Comparison of ENCODE assay signal across 8 cellular contexts in genomic region chr19:6766357-6767080, GRCh38. TPM values are rescaled to one million over a fixed set of nuclear protein-coding genes. Genes with fewer than 3 reads are reported as not detected.
DNase-seq lines count a peak whose midpoint lies in the region; ATAC-seq, FAIRE-seq and TF ChIP-seq lines count a peak whose summit lies in the region.

No MANE protein-coding gene starts in this region.

- ATAC-seq in activated B cell treated with CpG ODN at 0.5 μM for 24 hours (ENCODE audit: low read depth) (no peak), GM19395 (IDR thresholded peaks at IDR 0.05; ENCODE audit: unreplicated experiment) (no peak)

- 15 to 28% (median 19%) methylated on average over 16 of the region's 16 CpGs for WGBS in stomach, 5 donors

- H3K4me3 Mint-ChIP-seq in activated B cell treated with CpG ODN at 0.5 μM for 24 hours: peak overlapping the region; percentile 88

- H4K20me1 ChIP-seq in keratinocyte (ENCODE audit: control insufficient read depth, extremely low read depth, insufficient read depth, low read length): no peaks in the 10 kb centered on the region

- CTCF ChIA-PET in activated B cell treated with CpG ODN at 0.5 μM for 24 hours (lab: Charles Lee): no interaction called here

- H3K36me3 Mint-ChIP-seq in activated B cell treated with CpG ODN at 0.5 μM for 24 hours (ENCODE audit: low read depth): peaks cover 7% of the 10 kb centered on the region

- no peak for TF ChIP-seq EP300 in stomach (IDR thresholded peaks at IDR 0.05)

- peak overlapping the region; percentile 95 for H3K27ac ChIP-seq in keratinocyte (ENCODE audit: control insufficient read depth, insufficient read depth, low read length)
- peak overlapping the region; percentile 81 to 91 (median 87) for H3K27ac ChIP-seq in stomach

- peaks cover 16% of the 10 kb centered on the region for H3K4me1 ChIP-seq in keratinocyte (ENCODE audit: control insufficient read depth, extremely low read depth, insufficient read depth, low read length)
- H3K4me1 ChIP-seq in stomach: peaks cover 0 to 30% (median 28%) of the 10 kb centered on the region in 4 donors

- H3K9ac ChIP-seq in keratinocyte (ENCODE audit: control insufficient read depth, extremely low read depth, insufficient read depth, low read length): peak overlapping the region; percentile 97

- H3K9me3 ChIP-seq in keratinocyte (ENCODE audit: control insufficient read depth, low read depth, low read length): no peaks in the 10 kb centered on the region
- H3K9me3 ChIP-seq in stomach: no peaks in the 10 kb centered on the region

- H3K9me3 Mint-ChIP-seq in activated B cell treated with CpG ODN at 0.5 μM for 24 hours: no peaks in the 10 kb centered on the region

- dilution Hi-C loops in keratinocyte (cut with MboI; ENCODE audit: extremely low pct_ligation_motif_present, low sequenced_read_pairs): no loop called here

- no peak overlapping the region for H2AFZ ChIP-seq in keratinocyte (ENCODE audit: control insufficient read depth, low read length)

- TF ChIP-seq POLR2A in stomach (IDR thresholded peaks at IDR 0.05): no peak

- DNase-seq in activated CD4-positive, alpha-beta T cell treated with anti-CD3 and anti-CD28 coated beads for 48 hours: peak; percentile 31
- DNase-seq in activated CD4-positive, alpha-beta T cell treated with anti-CD3 and anti-CD28 coated beads, Interleukin-2, amount 50 U/mL, for 1 hour: no peak
- no peak for DNase-seq in activated B cell treated with CpG ODN at 0.5 μM for 24 hours
- no peak for DNase-seq in keratinocyte (ENCODE audit: low read depth, low spot score)
- DNase-seq in stomach: no peak
- DNase-seq in urothelium cell line (ENCODE audit: low spot score): no peak
- no peak for DNase-seq in central memory CD4-positive, alpha-beta T cell

- H3K27ac Mint-ChIP-seq in activated B cell treated with CpG ODN at 0.5 μM for 24 hours: peak overlapping the region; percentile 85

- H3K4me3 ChIP-seq in keratinocyte (ENCODE audit: control insufficient read depth in 2 of 3, extremely low read depth in 1 of 3, insufficient read depth in 2 of 3, low read depth in 1 of 3, low read length in 3 of 3) (peak overlapping the region; percentile 62 to 98 (median 74)), stomach (peak overlapping the region; percentile 43 to 58 (median 50))

- FAIRE-seq in keratinocyte (lab: Jason Lieb, UNC) (peak; percentile 55), urothelium cell line (lab: Jason Lieb, UNC) (no peak)

- no peaks in the 10 kb centered on the region for H3K9me1 ChIP-seq in keratinocyte (ENCODE audit: control insufficient read depth, extremely low read depth, insufficient read depth, low read length)

- H3K27me3 Mint-ChIP-seq in activated B cell treated with CpG ODN at 0.5 μM for 24 hours: no peaks in the 10 kb centered on the region

- H3K36me3 ChIP-seq in keratinocyte (ENCODE audit: control insufficient read depth in 2 of 2, extremely low read depth in 1 of 2, insufficient read depth in 2 of 2, low read length in 2 of 2): peaks cover 11 to 27% of the 10 kb centered on the region in 2 experiments
- H3K36me3 ChIP-seq in stomach: peaks cover 0 to 10% (median 4%) of the 10 kb centered on the region in 4 donors

- intact Hi-C loops in activated B cell treated with CpG ODN at 0.5 μM for 24 hours (cut with micrococcal nuclease) (loop anchor here (1.0 to 5.0 kb wide), 5 partner anchors 13 to 248 kb away; partner anchors contain the start of gene GPR108), stomach (cut with DNase I; ENCODE audit: low total_unique reads) (no loop called here)

- peaks cover 37% of the 10 kb centered on the region for H3K79me2 ChIP-seq in keratinocyte (ENCODE audit: control insufficient read depth, insufficient read depth, low read length)

- peaks cover 36% of the 10 kb centered on the region for H3K4me1 Mint-ChIP-seq in activated B cell treated with CpG ODN at 0.5 μM for 24 hours

- POLR2A ChIA-PET in activated B cell treated with CpG ODN at 0.5 μM for 24 hours (lab: Charles Lee): interaction anchor here (1.9 to 10.1 kb wide), 2 partner anchors 25 to 36 kb away, joined by 5 to 333 read pairs; no protein-coding TSS in a partner anchor

- H3K4me2 ChIP-seq in keratinocyte (ENCODE audit: control insufficient read depth, extremely low read depth, insufficient read depth, low read depth, low read length): peak overlapping the region; percentile 94

- H3K27me3 ChIP-seq in keratinocyte (ENCODE audit: control insufficient read depth, extremely low read depth, insufficient read depth, low read length) (no peaks in the 10 kb centered on the region), stomach (peaks cover 0 to 33% (median 0%) of the 10 kb centered on the region in 3 donors)

- no peak for TF ChIP-seq CTCF in activated B cell treated with CpG ODN at 0.5 μM for 24 hours (IDR thresholded peaks at IDR 0.05)
- TF ChIP-seq CTCF in keratinocyte (optimal IDR thresholded peaks at IDR 0.05 in 1 of 3, IDR thresholded peaks at IDR 0.05 in 1 of 3, conservative IDR thresholded peaks at IDR 0.05 in 1 of 3; ENCODE audit: extremely low read depth in 1 of 3, insufficient read depth in 2 of 3, low read length in 3 of 3): no peak
- TF ChIP-seq CTCF in stomach (IDR thresholded peaks at IDR 0.05): no peak

RNA-seq across cellular contexts. Expression of gene SH2D3A, which starts 0.7 kb away (rescaled TPM):
- total RNA-seq in activated B cell treated with CpG ODN at 0.5 μM for 24 hours: 18.7 and 22.6 TPM in 2 replicates
- 24.9 to 28.9 TPM (median 28.2 TPM) in 3 replicates for polyA plus RNA-seq in keratinocyte
- polyA plus RNA-seq in keratinocyte (2011; ENCODE audit: low read depth): 5.8 TPM
- 16.7 and 24.9 TPM in 2 replicates for polyA plus RNA-seq in keratinocyte (2011; cell fraction: cytosol; rRNA removed)
- 42.9 and 53.1 TPM in 2 replicates for polyA plus RNA-seq in keratinocyte (2011; cell fraction: nucleus; rRNA removed)
- polyA plus RNA-seq in keratinocyte (2012; ENCODE audit: low replicate concordance): 25.3 and 44.5 TPM in 2 replicates
- 21.6 to 72.1 TPM (median 22.1 TPM) in 3 replicates for polyA minus RNA-seq in keratinocyte
- 30.5 TPM for polyA minus RNA-seq in keratinocyte (2011; cell fraction: cytosol; rRNA and poly(A)+ RNA removed)
- 22.8 and 24.2 TPM in 2 replicates for polyA minus RNA-seq in keratinocyte (2011; cell fraction: nucleus; rRNA and poly(A)+ RNA removed)
- 10 to 100 TPM in 4 of 5 donors, 1 to 10 TPM in 1; 8.8 to 71.3 (median 43.0) TPM for total RNA-seq in stomach
- 10 to 100 TPM; 19.9 to 23.6 (median 20.2) TPM for polyA plus RNA-seq in stomach

RNA-seq across cellular contexts. Expression of gene VAV1, which starts 6.0 kb away (rescaled TPM):
- 105 and 121 TPM in 2 replicates for total RNA-seq in activated B cell treated with CpG ODN at 0.5 μM for 24 hours
- polyA plus RNA-seq in keratinocyte: 0.42 to 0.61 TPM (median 0.50 TPM) in 3 replicates
- polyA plus RNA-seq in keratinocyte (2011; ENCODE audit: low read depth): 0.76 TPM
- polyA plus RNA-seq in keratinocyte (2011; cell fraction: cytosol; rRNA removed): 0.36 and 0.43 TPM in 2 replicates
- 0.41 and 0.50 TPM in 2 replicates for polyA plus RNA-seq in keratinocyte (2011; cell fraction: nucleus; rRNA removed)
- 0.51 and 0.84 TPM in 2 replicates for polyA plus RNA-seq in keratinocyte (2012; ENCODE audit: low replicate concordance)
- 0.30 to 1.5 TPM in 2 of 3 replicates, not detected in the other for polyA minus RNA-seq in keratinocyte
- polyA minus RNA-seq in keratinocyte (2011; cell fraction: cytosol; rRNA and poly(A)+ RNA removed): not detected
- polyA minus RNA-seq in keratinocyte (2011; cell fraction: nucleus; rRNA and poly(A)+ RNA removed): 0.84 and 1.3 TPM in 2 replicates
- total RNA-seq in stomach: 100 to 1,000 TPM in 1 of 5 donors, 1 to 10 TPM in 4; 2.2 to 130 (median 4.4) TPM
- 1 to 10 TPM; 1.7 to 3.7 (median 3.6) TPM for polyA plus RNA-seq in stomach

RNA-seq across cellular contexts. Expression of gene TRIP10, which starts 27.0 kb away (rescaled TPM):
- 94.7 and 101 TPM in 2 replicates for total RNA-seq in activated B cell treated with CpG ODN at 0.5 μM for 24 hours
- polyA plus RNA-seq in keratinocyte: 34.8 to 43.8 TPM (median 36.2 TPM) in 3 replicates
- 345 TPM for polyA plus RNA-seq in keratinocyte (2011; ENCODE audit: low read depth)
- polyA plus RNA-seq in keratinocyte (2011; cell fraction: cytosol; rRNA removed): 25.0 and 39.1 TPM in 2 replicates
- polyA plus RNA-seq in keratinocyte (2011; cell fraction: nucleus; rRNA removed): 69.1 and 80.5 TPM in 2 replicates
- polyA plus RNA-seq in keratinocyte (2012; ENCODE audit: low replicate concordance): 54.1 and 65.1 TPM in 2 replicates
- polyA minus RNA-seq in keratinocyte: 18.9 to 22.5 TPM (median 19.9 TPM) in 3 replicates
- polyA minus RNA-seq in keratinocyte (2011; cell fraction: cytosol; rRNA and poly(A)+ RNA removed): 22.1 TPM
- 13.6 and 20.2 TPM in 2 replicates for polyA minus RNA-seq in keratinocyte (2011; cell fraction: nucleus; rRNA and poly(A)+ RNA removed)
- 10 to 100 TPM; 30.1 to 91.5 (median 86.9) TPM for total RNA-seq in stomach
- polyA plus RNA-seq in stomach: 100 to 1,000 TPM in 1 of 3 donors, 10 to 100 TPM in 2; 44.9 to 111 (median 46.8) TPM

RNA-seq across cellular contexts. Expression of gene GPR108, which starts 29.1 kb away (rescaled TPM):
- 53.5 and 55.6 TPM in 2 replicates for total RNA-seq in activated B cell treated with CpG ODN at 0.5 μM for 24 hours
- polyA plus RNA-seq in keratinocyte: 57.7 to 89.8 TPM (median 62.9 TPM) in 3 replicates
- 64.3 TPM for polyA plus RNA-seq in keratinocyte (2011; ENCODE audit: low read depth)
- 60.4 and 78.6 TPM in 2 replicates for polyA plus RNA-seq in keratinocyte (2011; cell fraction: cytosol; rRNA removed)
- 146 and 171 TPM in 2 replicates for polyA plus RNA-seq in keratinocyte (2011; cell fraction: nucleus; rRNA removed)
- 54.0 and 68.0 TPM in 2 replicates for polyA plus RNA-seq in keratinocyte (2012; ENCODE audit: low replicate concordance)
- 66.7 to 196 TPM (median 116 TPM) in 3 replicates for polyA minus RNA-seq in keratinocyte
- 98.4 TPM for polyA minus RNA-seq in keratinocyte (2011; cell fraction: cytosol; rRNA and poly(A)+ RNA removed)
- polyA minus RNA-seq in keratinocyte (2011; cell fraction: nucleus; rRNA and poly(A)+ RNA removed): 70.3 and 72.8 TPM in 2 replicates
- 10 to 100 TPM; 28.1 to 78.6 (median 54.2) TPM for total RNA-seq in stomach
- polyA plus RNA-seq in stomach: 100 to 1,000 TPM in 1 of 3 donors, 10 to 100 TPM in 2; 59.9 to 132 (median 64.4) TPM

RNA-seq across cellular contexts. Expression of gene C3, which starts 46.1 kb away (rescaled TPM):
- total RNA-seq in activated B cell treated with CpG ODN at 0.5 μM for 24 hours (0.44 and 0.53 TPM in 2 replicates), stomach (1,000 to 10,000 TPM in 1 of 5 donors, 100 to 1,000 TPM in 2, 10 to 100 TPM in 2; 35.3 to 1,672 (median 430) TPM)
- polyA plus RNA-seq in keratinocyte (10.7 to 85.7 TPM (median 14.8 TPM) in 3 replicates), stomach (100 to 1,000 TPM in 1 of 3 donors, 10 to 100 TPM in 2; 22.8 to 367 (median 75.0) TPM)
- polyA plus RNA-seq in keratinocyte (2011; ENCODE audit: low read depth): 3.3 TPM
- polyA plus RNA-seq in keratinocyte (2011; cell fraction: cytosol; rRNA removed): 17.7 and 21.0 TPM in 2 replicates
- 111 and 120 TPM in 2 replicates for polyA plus RNA-seq in keratinocyte (2011; cell fraction: nucleus; rRNA removed)
- 3.5 and 17.2 TPM in 2 replicates for polyA plus RNA-seq in keratinocyte (2012; ENCODE audit: low replicate concordance)
- polyA minus RNA-seq in keratinocyte: 14.0 to 151 TPM (median 61.4 TPM) in 3 replicates
- 83.1 TPM for polyA minus RNA-seq in keratinocyte (2011; cell fraction: cytosol; rRNA and poly(A)+ RNA removed)
- 68.7 and 86.2 TPM in 2 replicates for polyA minus RNA-seq in keratinocyte (2011; cell fraction: nucleus; rRNA and poly(A)+ RNA removed)
